Comparison of ENCODE assay signal across 8 cellular contexts in the genomic region with DNA sequence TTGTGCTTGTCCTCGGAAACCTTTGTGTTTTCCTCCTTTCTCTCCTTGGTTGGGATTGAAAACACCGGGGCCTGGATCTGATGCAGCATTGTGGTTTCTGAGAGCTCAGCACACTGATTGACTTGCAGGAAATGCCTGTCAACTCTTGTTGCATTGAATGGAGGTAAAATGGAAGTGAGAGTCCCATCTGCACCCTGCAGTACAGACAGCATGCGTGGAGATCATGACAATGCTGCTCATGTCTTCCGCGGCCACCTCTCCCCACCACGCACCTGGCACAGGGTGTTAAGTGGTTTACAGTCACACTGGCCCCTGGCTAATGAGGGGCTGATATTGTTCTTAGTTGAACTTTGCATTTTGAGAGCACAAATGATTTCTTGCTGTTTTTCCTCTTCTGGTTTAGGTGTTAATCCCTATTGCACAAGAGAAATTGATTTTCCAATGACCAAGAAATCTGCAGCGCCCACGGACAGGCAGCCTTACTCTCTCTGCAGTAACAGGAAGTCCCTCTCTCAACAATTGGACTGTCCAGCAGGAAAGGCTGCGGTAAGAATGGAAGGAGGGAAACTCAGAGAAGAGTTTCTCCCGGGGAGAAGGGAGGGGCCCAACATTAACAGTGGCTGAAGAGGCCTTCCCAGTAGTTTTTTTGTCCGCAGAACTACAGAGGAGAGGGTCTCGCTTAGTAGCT. TPM values are rescaled to one million over a fixed set of nuclear protein-coding genes. Genes with fewer than 3 reads are reported as not detected.
A peak's percentile ranks its signal among the peaks of the same experiment; 100 is the strongest.
DNase-seq lines count a peak whose midpoint lies in the region; ATAC-seq, FAIRE-seq and TF ChIP-seq lines count a peak whose summit lies in the region.
"Had no signal": no experiment of that assay in that cellular context is flagged by ENCODE, and none has a peak within 500 bp of the region (broad histone marks: within the 10 kb centered on the region; RNA-seq: fewer than 3 reads in every experiment).

No MANE protein-coding gene starts in this region.

- SMC1A ChIA-PET in GM12878 (lab: Charles Lee; ENCODE audit: uncharacterized antibody, unreplicated experiment), result interaction anchor here (0.6 to 5.3 kb wide), 64 partner anchors 10 to 844 kb away, joined by 3 to 102 read pairs (median 4); a partner anchor contains a TSS

- H3K4me1 Mint-ChIP-seq in neural progenitor cell, result peaks cover 22% of the 10 kb centered on the region

- no peaks in the 10 kb centered on the region for H3K36me3 ChIP-seq in GM12878 (ENCODE audit: control insufficient read depth in 2 of 2, insufficient read depth in 2 of 2, low read length in 1 of 2)
- no peaks in the 10 kb centered on the region for H3K36me3 ChIP-seq in neural progenitor cell
- no peaks in the 10 kb centered on the region for H3K36me3 ChIP-seq in PC-9 (ENCODE audit: low read depth)
- no peaks in the 10 kb centered on the region for H3K36me3 ChIP-seq in ovary

- ATAC-seq in GM18502 (IDR thresholded peaks at IDR 0.05; ENCODE audit: poor library complexity, unreplicated experiment) (peak; percentile 8), HG02870 (IDR thresholded peaks at IDR 0.05; ENCODE audit: unreplicated experiment) (peak; percentile 56), GM12878 (peak; percentile 34), HG03135 (IDR thresholded peaks at IDR 0.05; ENCODE audit: unreplicated experiment) (no peak)

- no peak for TF ChIP-seq RAD21 in GM12878 (IDR thresholded peaks at IDR 0.05; ENCODE audit: insufficient read depth, low read depth, low read length)

- H3K27ac Mint-ChIP-seq in neural progenitor cell, result no peak overlapping the region

- H3K4me2 ChIP-seq in GM12878 (ENCODE audit: control insufficient read depth, insufficient read depth) (peak overlapping the region; percentile 70), neural progenitor cell (no peak overlapping the region), PC-9 (no peak overlapping the region)

- H3K9me3 Mint-ChIP-seq in neural progenitor cell, result no peaks in the 10 kb centered on the region

- H3K27ac ChIP-seq in GM12878 (ENCODE audit: control insufficient read depth, insufficient read depth) (no peak overlapping the region), neural progenitor cell (no peak overlapping the region), PC-9 (no peak overlapping the region), ovary (no peak overlapping the region)

- 0 out of 2 replicates have a peak overlapping the region, but pooled peaks have one; percentile 11 for H3K4me3 ChIP-seq in GM12878
- H3K4me3 ChIP-seq in neural progenitor cell, result no peak overlapping the region
- H3K4me3 ChIP-seq in PC-9, result no peak overlapping the region
- H3K4me3 ChIP-seq in ovary, result no peak overlapping the region

- TF ChIP-seq EP300 in GM12878 (IDR thresholded peaks at IDR 0.05; ENCODE audit: borderline replicate concordance in 1 of 2, control insufficient read depth in 1 of 2, low read depth in 2 of 2, low read length in 2 of 2), result no peak
- no peak for TF ChIP-seq EP300 in ovary (IDR thresholded peaks at IDR 0.05)

- H3K4me1 ChIP-seq in GM12878 (ENCODE audit: control insufficient read depth, insufficient read depth, low read length) (peaks cover 22% of the 10 kb centered on the region), neural progenitor cell (peaks cover 12% of the 10 kb centered on the region), PC-9 (replicated peaks; ENCODE audit: insufficient read depth) (no peaks in the 10 kb centered on the region), ovary (ENCODE audit: insufficient read depth) (no peaks in the 10 kb centered on the region)

- BruUV-seq in GM12878 (replicated peaks; lab: Mats Ljungman, UMichigan), result no TSS peak
- BruUV-seq in PC-9 (replicated peaks; lab: Mats Ljungman, UMichigan), result no TSS peak

- H3F3A ChIP-seq in neural progenitor cell (ENCODE audit: low read depth) (peaks cover 4% of the 10 kb centered on the region), PC-9 (ENCODE audit: insufficient read depth, low read depth) (no peaks in the 10 kb centered on the region)

- H2AFZ ChIP-seq in GM12878 (ENCODE audit: control insufficient read depth, low read depth, low read length), result peak overlapping the region; percentile 85; the same call in 1 of the 2 replicates
- H2AFZ ChIP-seq in neural progenitor cell (replicated peaks), result peak overlapping the region; percentile 69
- H2AFZ ChIP-seq in PC-9, result no peak overlapping the region

- no peak for DNase-seq in GM12878 (ENCODE audit: low read depth, low spot score)
- no peak for DNase-seq in neural progenitor cell (ENCODE audit: low spot score)
- no peak for DNase-seq in PC-9
- no peak for DNase-seq in ovary

- H3K27me3 Mint-ChIP-seq in neural progenitor cell (ENCODE audit: insufficient read depth, low read depth), result peaks cover 8% of the 10 kb centered on the region

- 12% methylated on average over 12 of the region's 12 CpGs for WGBS in GM12878 (ENCODE audit: insufficient coverage, insufficient replicate concordance, low lambda C conversion rate, missing lambda C conversion rate)
- 51 to 59% (median 57%) methylated on average over 12 of the region's 12 CpGs for WGBS in ovary, 3 donors

- TF ChIP-seq CTCF in GM12878 (IDR thresholded peaks at IDR 0.05 in 2 of 3, conservative IDR thresholded peaks at IDR 0.05 in 1 of 3; ENCODE audit: control insufficient read depth in 2 of 3, extremely low read depth in 1 of 3, insufficient read depth in 1 of 3, low read depth in 3 of 3, low read length in 3 of 3) (no peak), neural progenitor cell (IDR thresholded peaks at IDR 0.05) (no peak), PC-9 (conservative IDR thresholded peaks at IDR 0.05) (no peak), ovary (IDR thresholded peaks at IDR 0.05) (no peak)

- H3K27me3 ChIP-seq in GM12878 (replicated peaks in 1 of 2; ENCODE audit: control insufficient read depth in 2 of 2, insufficient read depth in 2 of 2, low read length in 1 of 2), result no peaks in the 10 kb centered on the region; a peak in 1 of 4 replicates
- no peaks in the 10 kb centered on the region for H3K27me3 ChIP-seq in neural progenitor cell
- peaks cover 76% of the 10 kb centered on the region for H3K27me3 ChIP-seq in PC-9 (ENCODE audit: insufficient read depth, low read depth)
- no peaks in the 10 kb centered on the region for H3K27me3 ChIP-seq in ovary

- TF ChIP-seq POLR2A in GM12878 (IDR thresholded peaks at IDR 0.05; ENCODE audit: low read depth, low read length) (no peak), ovary (IDR thresholded peaks at IDR 0.05) (no peak)

- no peak for FAIRE-seq in GM12878 (lab: Jason Lieb, UNC)
- FAIRE-seq: islet of Langerhans had no signal

- in situ Hi-C loops in GM12878 (cut with MboI), result loop anchor here (5.0 to 10.0 kb wide), 5 partner anchors 108 to 811 kb away; no protein-coding TSS in a partner anchor

- RAD21 ChIA-PET in GM12878 (lab: Charles Lee; ENCODE audit: unreplicated experiment), result interaction anchor here (0.7 to 5.4 kb wide), 47 partner anchors 9 to 809 kb away, joined by 3 to 130 read pairs (median 6); a partner anchor contains a TSS

- no peaks in the 10 kb centered on the region for H3K9me2 ChIP-seq in PC-9 (ENCODE audit: insufficient read depth)

- H3K9ac ChIP-seq in GM12878 (ENCODE audit: control insufficient read depth, insufficient read depth, low read length), result no peak overlapping the region
- H3K9ac ChIP-seq in neural progenitor cell, result no peak overlapping the region

- intact Hi-C loops in GM12878 (cut with micrococcal nuclease; ENCODE audit: unreplicated experiment), result loop anchor here (5.0 kb wide), 1 partner anchor 808 kb away; no protein-coding TSS in a partner anchor
- intact Hi-C loops in PC-9 (cut with micrococcal nuclease; ENCODE audit: unreplicated experiment), result loop anchor here (2.0 to 10.0 kb wide), 5 partner anchors 108 to 1023 kb away; no protein-coding TSS in a partner anchor
- intact Hi-C loops in ovary (cut with DNase I), result loop anchor here (5.0 to 10.0 kb wide), 3 partner anchors 108 to 491 kb away; a partner anchor contains a TSS

- H4K20me1 ChIP-seq in GM12878 (ENCODE audit: control insufficient read depth, insufficient read depth) (no peaks in the 10 kb centered on the region), neural progenitor cell (ENCODE audit: low read depth) (no peaks in the 10 kb centered on the region), PC-9 (ENCODE audit: insufficient read depth) (no peaks in the 10 kb centered on the region)

- POLR2A ChIA-PET in GM12878 (lab: Charles Lee) (interaction anchor here (1.1 kb wide), 1 partner anchor 291 kb away, joined by 3 read pairs; no protein-coding TSS in a partner anchor), PC-9 (lab: Charles Lee; ENCODE audit: unreplicated experiment) (no interaction called here)

- H3K9me3 ChIP-seq in GM12878 (replicated peaks; ENCODE audit: control insufficient read depth, insufficient read depth, low read length), result no peaks in the 10 kb centered on the region
- no peaks in the 10 kb centered on the region for H3K9me3 ChIP-seq in neural progenitor cell (ENCODE audit: low read depth)
- H3K9me3 ChIP-seq in PC-9 (ENCODE audit: insufficient read depth, low read depth), result no peaks in the 10 kb centered on the region
- no peaks in the 10 kb centered on the region for H3K9me3 ChIP-seq in ovary

- no peaks in the 10 kb centered on the region for H3K36me3 Mint-ChIP-seq in neural progenitor cell

- no peaks in the 10 kb centered on the region for H3K79me2 ChIP-seq in GM12878 (ENCODE audit: control insufficient read depth, insufficient read depth, low read length)
- H3K79me2 ChIP-seq in neural progenitor cell (ENCODE audit: low read depth), result no peaks in the 10 kb centered on the region
- no peaks in the 10 kb centered on the region for H3K79me2 ChIP-seq in PC-9 (ENCODE audit: low read depth)

- CTCF ChIA-PET in GM12878 (lab: Yijun Ruan, JAX) (interaction anchor here (0.6 to 9.1 kb wide), 115 partner anchors 9 to 1037 kb away, joined by 3 to 438 read pairs (median 6); a partner anchor contains a TSS), PC-9 (lab: Charles Lee) (interaction anchor here (1.0 to 1.9 kb wide), 9 partner anchors 110 to 850 kb away, joined by 3 to 18 read pairs (median 3); no protein-coding TSS in a partner anchor)

- H3K4me3 Mint-ChIP-seq in neural progenitor cell, result peak overlapping the region; percentile 65

RNA-seq across cellular contexts. Expression of a gene that starts 58.5 kb away (rescaled TPM):
- 20.1 and 22.0 TPM in 2 replicates for total RNA-seq in GM12878 (2013; cell fraction: nucleolus; rRNA removed)
- 6.3 and 6.4 TPM in 2 replicates for total RNA-seq in GM12878 (2014; rRNA removed)
- total RNA-seq in GM12878 (2014; rRNA removed; fragmentation: Illumina TruSeq; extraction: Trizol), result 4.1 and 4.5 TPM in 2 replicates
- total RNA-seq in GM12878 (2021), result 6.0 and 6.1 TPM in 2 replicates
- polyA plus RNA-seq in GM12878 (2011; ENCODE audit: low read depth), result 2.0 TPM
- polyA plus RNA-seq in GM12878 (2011; rRNA removed), result 7.5 and 9.4 TPM in 2 replicates
- 11.9 and 12.7 TPM in 2 replicates for polyA plus RNA-seq in GM12878 (2011; cell fraction: cytosol; rRNA removed)
- polyA plus RNA-seq in GM12878 (2011; cell fraction: nucleus; rRNA removed), result 22.7 and 29.4 TPM in 2 replicates
- 3.0 and 4.8 TPM in 2 replicates for polyA plus RNA-seq in GM12878 (2012)
- 5.4 and 6.3 TPM in 2 replicates for polyA plus RNA-seq in GM12878 (2014; fragmentation: Illumina TruSeq; extraction: Trizol)
- polyA plus RNA-seq in GM12878 (2014; fragmentation: Nextera tagmentation; extraction: Ambion mirVana), result 1 to 10 TPM; 2.3 to 3.5 TPM
- 8.4 and 8.6 TPM in 2 replicates for polyA plus RNA-seq in GM12878 (2014; rRNA removed)
- 1 to 10 TPM; 3.0 to 3.5 TPM for polyA plus RNA-seq in GM12878 (2016; fragmentation: Nextera tagmentation; extraction: Ambion mirVana)
- 11.0 and 11.7 TPM in 2 replicates for polyA minus RNA-seq in GM12878 (2011; rRNA and poly(A)+ RNA removed)
- 1.9 and 3.1 TPM in 2 replicates for polyA minus RNA-seq in GM12878 (2011; cell fraction: cytosol; rRNA and poly(A)+ RNA removed)
- polyA minus RNA-seq in GM12878 (2011; cell fraction: nucleus; rRNA and poly(A)+ RNA removed), result 13.1 and 19.6 TPM in 2 replicates
- 7.2 and 8.5 TPM in 2 replicates for total RNA-seq in neural progenitor cell (ENCODE audit: low replicate concordance)
- total RNA-seq in PC-9 (2021), result 0.41 and 0.80 TPM in 2 replicates
- total RNA-seq in ovary, result 1 to 10 TPM; 3.8 to 8.6 (median 6.1) TPM
- polyA plus RNA-seq in ovary, result 1 to 10 TPM; 6.3 to 9.4 TPM
